In genomic region chr6:25070547-25071366, GRCh38 we compare ENCODE assay signal across 8 cellular contexts.
DNase-seq lines count a peak whose midpoint lies in the region; ATAC-seq, FAIRE-seq and TF ChIP-seq lines count a peak whose summit lies in the region.

No MANE protein-coding gene starts in this region.

- DNase-seq in GM12891 (ENCODE audit: insufficient read length, low spot score), result peak; percentile 42
- DNase-seq in NCI-H187 treated with DMSO at 0.1 percent for 48 hours (lab: John Stamatoyannopoulos, UW), result peak; percentile 19
- peak; percentile 70 for DNase-seq in T-helper 2 cell treated with Interferon-gamma antibody and Interleukin-4, amounts not matched to agents 5 μg/mL and 100 μg/mL, for 36 hours (ENCODE audit: low spot score)
- peak in 51 of 56 donors; percentile 3 to 90 (median 39) for DNase-seq in amygdala (lab: John Stamatoyannopoulos, UW)
- peak; percentile 60 for DNase-seq in hepatic stellate cell (ENCODE audit: low spot score)
- DNase-seq in mesenteric fat pad (ENCODE audit: low spot score), result no peak

- peak; percentile 82 for FAIRE-seq in GM12891 (lab: Jason Lieb, UNC)

- H3K27me3 ChIP-seq in skeletal muscle satellite cell (ENCODE audit: control insufficient read depth, insufficient read depth, low read length), result no peaks in the 10 kb centered on the region

- no peak overlapping the region for H3K9ac ChIP-seq in skeletal muscle satellite cell (ENCODE audit: low read depth, low read length)

- peaks cover 5% of the 10 kb centered on the region for H3K9me3 Mint-ChIP-seq in T-helper 2 cell treated with Interferon-gamma antibody and Interleukin-4, amounts not matched to agents 5 μg/mL and 100 μg/mL, for 36 hours

- peaks cover 8% of the 10 kb centered on the region for H3K4me1 Mint-ChIP-seq in T-helper 2 cell treated with Interferon-gamma antibody and Interleukin-4, amounts not matched to agents 5 μg/mL and 100 μg/mL, for 36 hours (ENCODE audit: low read depth)

- peaks cover 10% of the 10 kb centered on the region for H3K27me3 Mint-ChIP-seq in T-helper 2 cell treated with Interferon-gamma antibody and Interleukin-4, amounts not matched to agents 5 μg/mL and 100 μg/mL, for 36 hours (ENCODE audit: low read depth)

- H3K36me3 Mint-ChIP-seq in T-helper 2 cell treated with Interferon-gamma antibody and Interleukin-4, amounts not matched to agents 5 μg/mL and 100 μg/mL, for 36 hours (ENCODE audit: low read depth), result peaks cover 3% of the 10 kb centered on the region

- no peak for TF ChIP-seq POLR2A in GM12891 (IDR thresholded peaks at IDR 0.05; ENCODE audit: low read depth, low read length)

- peak; percentile 78 for ATAC-seq in HG02852 (IDR thresholded peaks at IDR 0.05; ENCODE audit: unreplicated experiment)

- H3K4me2 ChIP-seq in skeletal muscle satellite cell (ENCODE audit: low read length), result peak overlapping the region; percentile 52

- H3K27ac Mint-ChIP-seq in T-helper 2 cell treated with Interferon-gamma antibody and Interleukin-4, amounts not matched to agents 5 μg/mL and 100 μg/mL, for 36 hours, result peak overlapping the region; percentile 89

- peak overlapping the region; percentile 43 for H3K4me3 Mint-ChIP-seq in T-helper 2 cell treated with Interferon-gamma antibody and Interleukin-4, amounts not matched to agents 5 μg/mL and 100 μg/mL, for 36 hours

- H3K4me3 ChIP-seq in skeletal muscle satellite cell (ENCODE audit: low read length), result no peak overlapping the region

- H3K36me3 ChIP-seq in skeletal muscle satellite cell (ENCODE audit: insufficient read depth, low read length), result no peaks in the 10 kb centered on the region

- no peaks in the 10 kb centered on the region for H3K4me1 ChIP-seq in skeletal muscle satellite cell (ENCODE audit: control insufficient read depth, insufficient read depth, low read length)

- no peaks in the 10 kb centered on the region for H3K9me3 ChIP-seq in skeletal muscle satellite cell (replicated peaks; ENCODE audit: low read length)

TF ChIP-seq in GM12891, 5 proteins besides CTCF, POLR2A, EP300 and RAD21:
- no peak for TF ChIP-seq SPI1 (IDR thresholded peaks at IDR 0.05; ENCODE audit: low read depth, low read length)
- no peak for TF ChIP-seq POU2F2 (IDR thresholded peaks at IDR 0.05; ENCODE audit: low read depth, low read length)
- TF ChIP-seq TAF1 (IDR thresholded peaks at IDR 0.05; ENCODE audit: low read depth, low read length), result no peak
- TF ChIP-seq POLR2AphosphoS5 (IDR thresholded peaks at IDR 0.05; ENCODE audit: low read depth, low read length), result no peak
- TF ChIP-seq PAX5 (IDR thresholded peaks at IDR 0.05; ENCODE audit: insufficient read depth, low read length, severe bottlenecking), result no peak
TF ChIP-seq in GM12891: peak in this region for 0.
